Comparison of ENCODE assay signal across 21 cellular contexts in genomic region chr1:56390934-56391731, GRCh38.
"Had no signal": no experiment of that assay in that cellular context is flagged by ENCODE, and none has a peak within 500 bp of the region (broad histone marks: within the 10 kb centered on the region; RNA-seq: fewer than 3 reads in every experiment).

No MANE protein-coding gene starts in this region.

- H3K36me3 ChIP-seq: ascending aorta had no signal

- ATAC-seq: activated CD4-positive, alpha-beta T cell treated with anti-CD3 and anti-CD28 coated beads for 36 hours; activated T-cell treated with anti-CD3 and anti-CD28 coated beads, Interleukin-2, amount 50 U/mL, for 72 hours; body of pancreas; T-cell had no signal

- H3K4me1 ChIP-seq: ascending aorta, body of pancreas had no signal

- H3K9me3 ChIP-seq: ascending aorta, body of pancreas had no signal

- DNase-seq: activated CD4-positive, alpha-beta memory T cell treated with anti-CD3 and anti-CD28 coated beads, Interleukin-2, amount 10 ng/mL, durations not matched to agents 7 days and 5 days; activated CD4-positive, alpha-beta T cell treated with anti-CD3 and anti-CD28 coated beads for 36 hours; activated CD4-positive, alpha-beta T cell treated with anti-CD3 and anti-CD28 coated beads, Interleukin-2, amount 50 U/mL, for 1 hour; activated naive CD4-positive, alpha-beta T cell treated with anti-CD3 and anti-CD28 coated beads, Interleukin-2, amount 50 U/mL, for 16 hours; activated naive CD8-positive, alpha-beta T cell treated with anti-CD3 and anti-CD28 coated beads, Interleukin-2, amount 10 ng/mL, durations not matched to agents 7 days and 5 days; activated T-cell treated with anti-CD3 and anti-CD28 coated beads for 4 hours; activated T-cell treated with anti-CD3 and anti-CD28 coated beads, Interleukin-2, amount 50 U/mL, for 72 hours; body of pancreas; Karpas-422; MM.1S; NCI-H1436 treated with DMSO at 0.1 percent for 48 hours; NCI-H187; NCI-H2081; NCI-H510A treated with DMSO at 0.1 percent for 48 hours; SIG-M5; T-cell; T-helper 2 cell; T1000 had no signal

- FAIRE-seq: bronchial epithelial cell, TTC549 had no signal

- H3K27ac ChIP-seq: ascending aorta, body of pancreas had no signal

- H3K27me3 ChIP-seq: ascending aorta, body of pancreas had no signal

- H3K4me3 ChIP-seq: ascending aorta, body of pancreas had no signal
